ENCODE assay signal across 13 cellular contexts in the genomic region with DNA sequence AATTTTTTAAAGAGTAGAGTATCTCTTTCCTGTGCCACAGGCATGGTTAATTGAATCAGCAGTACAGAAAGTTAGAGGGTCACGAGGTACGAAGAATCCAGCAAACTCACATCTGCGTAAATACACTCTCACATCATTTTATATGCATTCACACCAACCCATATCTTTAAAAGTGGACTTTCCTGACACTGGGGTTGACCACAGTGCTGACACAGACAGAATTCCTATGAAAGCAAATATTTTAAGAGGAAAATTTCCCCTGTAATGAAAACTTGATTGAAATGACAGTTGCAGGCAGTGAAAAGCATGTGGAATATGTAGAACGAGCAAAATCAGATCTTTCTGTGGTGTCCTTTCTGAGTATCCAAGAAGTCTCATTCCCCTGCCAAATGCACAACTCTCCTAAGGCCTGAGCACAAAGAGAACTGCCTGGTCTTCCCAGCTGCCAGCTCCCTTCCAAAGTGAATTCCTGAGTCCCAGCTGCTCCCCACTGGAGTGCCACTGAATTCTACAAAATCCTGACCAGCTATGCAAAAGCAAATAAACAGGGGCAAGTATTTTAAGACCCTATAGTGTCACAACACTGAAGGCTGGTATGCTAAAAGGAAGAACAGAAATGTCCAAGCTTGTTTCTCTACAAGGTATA. TPM values are rescaled to one million over a fixed set of nuclear protein-coding genes. Genes with fewer than 3 reads are reported as not detected.
DNase-seq lines count a peak whose midpoint lies in the region; ATAC-seq, FAIRE-seq and TF ChIP-seq lines count a peak whose summit lies in the region.
"Had no signal": no experiment of that assay in that cellular context is flagged by ENCODE, and none has a peak within 500 bp of the region (broad histone marks: within the 10 kb centered on the region; RNA-seq: fewer than 3 reads in every experiment).

No MANE protein-coding gene starts in this region.

- H3K9ac ChIP-seq in HepG2 (ENCODE audit: insufficient read depth, low read depth, low read length): no peak overlapping the region

- DNase-seq in EH (ENCODE audit: low read depth) (peak; percentile 75), SJCRH30 (peak; percentile 90 to 94), esophagus squamous epithelium (lab: John Stamatoyannopoulos, UW) (no peak), pancreas (no peak), NCI-H82 treated with DMSO at 0.1 percent for 48 hours (lab: John Stamatoyannopoulos, UW; ENCODE audit: unreplicated experiment) (no peak), HepG2 (ENCODE audit: low spot score) (no peak), foreskin melanocyte (no peak)
- DNase-seq: activated T-cell treated with anti-CD3 and anti-CD28 coated beads for 4 hours; DND-41; sigmoid colon; stimulated activated naive CD4-positive, alpha-beta T cell had no signal

- FAIRE-seq in pancreas (lab: Jason Lieb, UNC) (peak; percentile 86), HepG2 (lab: Jason Lieb, UNC) (no peak)

- no TSS peak for BruUV-seq in HepG2 (replicated peaks; lab: Mats Ljungman, UMichigan)

- no peak for TF ChIP-seq CTCF in esophagus squamous epithelium (IDR thresholded peaks at IDR 0.05)
- no peak for TF ChIP-seq CTCF in pancreas (IDR thresholded peaks at IDR 0.05)
- no peak for TF ChIP-seq CTCF in HepG2 (CRISPR knock-in tag; IDR thresholded peaks at IDR 0.05)

- no peak for ATAC-seq in pancreas
- ATAC-seq in HG03175 (IDR thresholded peaks at IDR 0.05; ENCODE audit: unreplicated experiment): no peak
- no peak for ATAC-seq in HepG2

- intact Hi-C loops in esophagus squamous epithelium (cut with DNase I) (loop anchor here (10.0 kb wide), 1 partner anchor 390 kb away; no protein-coding TSS in a partner anchor), pancreas (cut with DNase I) (no loop called here), HepG2 (cut with micrococcal nuclease; ENCODE audit: unreplicated experiment) (no loop called here)

- H3K27ac ChIP-seq in SJCRH30: peak overlapping the region; percentile 75
- peak overlapping the region; percentile 9 to 46 (median 40) for H3K27ac ChIP-seq in esophagus squamous epithelium
- no peak overlapping the region for H3K27ac ChIP-seq in pancreas
- H3K27ac ChIP-seq in HepG2 (ENCODE audit: extremely low read length, insufficient read depth, low read length): no peak overlapping the region

- no peak for TF ChIP-seq POLR2A in esophagus squamous epithelium (IDR thresholded peaks at IDR 0.05)
- TF ChIP-seq POLR2A in HepG2 (IDR thresholded peaks at IDR 0.05; ENCODE audit: insufficient read depth in 1 of 2, low read depth in 2 of 2, low read length in 2 of 2): no peak

- CTCF ChIA-PET in HepG2 (lab: Yijun Ruan, JAX; ENCODE audit: low intra/inter-chr PET ratio, low total read pairs): no interaction called here

- H4K20me1 ChIP-seq in HepG2 (ENCODE audit: insufficient read depth, low read length): no peaks in the 10 kb centered on the region

- no peak overlapping the region for H2AFZ ChIP-seq in HepG2 (ENCODE audit: low read length)

- H3K4me1 ChIP-seq in SJCRH30: peaks cover 34% of the 10 kb centered on the region
- H3K4me1 ChIP-seq in esophagus squamous epithelium: peaks cover 0 to 22% (median 0%) of the 10 kb centered on the region in 3 donors
- H3K4me1 ChIP-seq in pancreas: peaks cover 0 to 9% (median under 1%) of the 10 kb centered on the region in 3 donors
- peaks cover 18% of the 10 kb centered on the region for H3K4me1 ChIP-seq in HepG2 (ENCODE audit: insufficient read depth, low read length)

- peak overlapping the region; percentile 8 for H3K4me3 ChIP-seq in SJCRH30
- H3K4me3 ChIP-seq in esophagus squamous epithelium: no peak overlapping the region
- H3K4me3 ChIP-seq in pancreas: no peak overlapping the region
- H3K4me3 ChIP-seq in HepG2 (replicated peaks in 1 of 3; ENCODE audit: insufficient read depth in 1 of 3, low read depth in 2 of 3, low read length in 3 of 3): no peak overlapping the region
- H3K4me3 ChIP-seq: sigmoid colon had no signal

- TF ChIP-seq RAD21 in HepG2 (CRISPR knock-in tag; IDR thresholded peaks at IDR 0.05): no peak

- H3K4me2 ChIP-seq in HepG2 (ENCODE audit: low read depth, low read length): no peak overlapping the region

- in situ Hi-C loops in HepG2 (cut with HindIII; ENCODE audit: extremely low pct_ligation_motif_present, low pct_unique_long_range_greater_than_20kb): no loop called here

- H3K79me2 ChIP-seq in HepG2 (ENCODE audit: insufficient read depth, low read length): no peaks in the 10 kb centered on the region

- 75 to 90% methylated on average over 4 of the region's 4 CpGs for WGBS in esophagus squamous epithelium, 2 donors
- 55 to 68% methylated on average over 4 of the region's 4 CpGs for WGBS in pancreas, 2 donors
- 60% methylated on average over 4 of the region's 4 CpGs for WGBS in HepG2 (ENCODE audit: low lambda C conversion rate)

- H3K36me3 ChIP-seq in SJCRH30: no peaks in the 10 kb centered on the region
- no peaks in the 10 kb centered on the region for H3K36me3 ChIP-seq in esophagus squamous epithelium
- no peaks in the 10 kb centered on the region for H3K36me3 ChIP-seq in pancreas
- no peaks in the 10 kb centered on the region for H3K36me3 ChIP-seq in HepG2 (replicated peaks in 1 of 2; ENCODE audit: control insufficient read depth in 1 of 2, insufficient read depth in 2 of 2, low read length in 2 of 2)
- H3K36me3 ChIP-seq: sigmoid colon had no signal

- H3K9me3 ChIP-seq in SJCRH30 (replicated peaks) (no peaks in the 10 kb centered on the region), esophagus squamous epithelium (no peaks in the 10 kb centered on the region), pancreas (no peaks in the 10 kb centered on the region), HepG2 (ENCODE audit: low read length) (no peaks in the 10 kb centered on the region)
- H3K9me3 ChIP-seq: sigmoid colon had no signal

- no peak for TF ChIP-seq EP300 in HepG2 (IDR thresholded peaks at IDR 0.05; ENCODE audit: low read depth in 2 of 2, low read length in 2 of 2)
- no peak for TF ChIP-seq EP300 in HepG2 (CRISPR knock-in tag; IDR thresholded peaks at IDR 0.05; ENCODE audit: borderline replicate concordance)

- H3K27me3 ChIP-seq in SJCRH30 (no peaks in the 10 kb centered on the region), esophagus squamous epithelium (no peaks in the 10 kb centered on the region), pancreas (no peaks in the 10 kb centered on the region), HepG2 (ENCODE audit: control insufficient read depth in 1 of 2, insufficient read depth in 2 of 2, low read length in 2 of 2) (no peaks in the 10 kb centered on the region)
- H3K27me3 ChIP-seq: sigmoid colon had no signal

- POLR2A ChIA-PET in HepG2 (lab: Yijun Ruan, JAX): no interaction called here

TF ChIP-seq in HepG2, 621 proteins besides CTCF, POLR2A, EP300 and RAD21 (continues in another document):
- TF ChIP-seq NCOA1 (CRISPR knock-in tag; IDR thresholded peaks at IDR 0.05): no peak
- no peak for TF ChIP-seq CBX5 (CRISPR knock-in tag; IDR thresholded peaks at IDR 0.05; ENCODE audit: borderline replicate concordance)
- TF ChIP-seq NFYB (CRISPR knock-in tag; IDR thresholded peaks at IDR 0.05): no peak
- no peak for TF ChIP-seq MBD4 (IDR thresholded peaks at IDR 0.05; ENCODE audit: borderline replicate concordance, low read length)
- no peak for TF ChIP-seq HOXD1 (CRISPR knock-in tag; IDR thresholded peaks at IDR 0.05)
- TF ChIP-seq ZNF782 (CRISPR knock-in tag; IDR thresholded peaks at IDR 0.05; ENCODE audit: borderline replicate concordance): no peak
- no peak for TF ChIP-seq CENPX (CRISPR knock-in tag; IDR thresholded peaks at IDR 0.05)
- no peak for TF ChIP-seq PLSCR1 (CRISPR knock-in tag; IDR thresholded peaks at IDR 0.05; ENCODE audit: borderline replicate concordance)
- TF ChIP-seq KLF9 (CRISPR knock-in tag; IDR thresholded peaks at IDR 0.05; ENCODE audit: low read depth): no peak
- TF ChIP-seq SOX5 (CRISPR knock-in tag; IDR thresholded peaks at IDR 0.05; ENCODE audit: borderline replicate concordance): no peak

RNA-seq across cellular contexts. Expression of gene FAM9C, which starts 50.5 kb away (rescaled TPM):
- total RNA-seq in SJCRH30 (2014; rRNA removed; shearing (Covaris generic)): 0.16 and 0.20 TPM in 2 replicates
- total RNA-seq in esophagus squamous epithelium: not detected
- total RNA-seq in pancreas: not detected
- polyA plus RNA-seq in pancreas: not detected
- not detected in 2 replicates for total RNA-seq in HepG2 (2016; rRNA removed; fragmentation: Illumina TruSeq; extraction: Trizol)
- total RNA-seq in HepG2 (2016; cell fraction: cytosol; rRNA removed; fragmentation: Illumina TruSeq; extraction: Trizol; ENCODE audit: low read depth): not detected in 2 replicates
- not detected in 2 replicates for total RNA-seq in HepG2 (2016; cell fraction: insoluble cytoplasmic fraction; rRNA removed; fragmentation: Illumina TruSeq; extraction: Trizol)
- not detected in 2 replicates for total RNA-seq in HepG2 (2016; cell fraction: membrane; rRNA removed; fragmentation: Illumina TruSeq; extraction: Trizol)
- not detected in 2 replicates for total RNA-seq in HepG2 (2016; cell fraction: nucleus; rRNA removed; fragmentation: Illumina TruSeq; extraction: Trizol)
- polyA plus RNA-seq in HepG2 (2011; rRNA removed): not detected in 2 replicates
- polyA plus RNA-seq in HepG2 (2011; cell fraction: cytosol; rRNA removed): not detected in 2 replicates
- polyA plus RNA-seq in HepG2 (2011; cell fraction: nucleus; rRNA removed): not detected in 2 replicates
- polyA plus RNA-seq in HepG2 (2012): not detected in 2 replicates
- not detected in 2 replicates for polyA plus RNA-seq in HepG2 (2016; cell fraction: cytosol; fragmentation: Illumina TruSeq; extraction: Trizol; ENCODE audit: low read depth)
- polyA plus RNA-seq in HepG2 (2016; cell fraction: insoluble cytoplasmic fraction; fragmentation: Illumina TruSeq; extraction: Trizol; ENCODE audit: low read depth): not detected in 2 replicates
- polyA plus RNA-seq in HepG2 (2016; cell fraction: membrane; fragmentation: Illumina TruSeq; extraction: Trizol; ENCODE audit: low read depth): not detected in 2 replicates
- not detected in 2 replicates for polyA plus RNA-seq in HepG2 (2016; cell fraction: nucleus; fragmentation: Illumina TruSeq; extraction: Trizol; ENCODE audit: insufficient read depth, low read depth)
- not detected in 2 replicates for polyA minus RNA-seq in HepG2 (2011; rRNA and poly(A)+ RNA removed; ENCODE audit: low replicate concordance)
- polyA minus RNA-seq in HepG2 (2011; cell fraction: cytosol; rRNA and poly(A)+ RNA removed): not detected in 2 replicates
- not detected in 2 replicates for polyA minus RNA-seq in HepG2 (2011; cell fraction: nucleus; rRNA and poly(A)+ RNA removed)
- total RNA-seq: kidney epithelial cell, sigmoid colon had no signal

Comparison
In these comparisons a context has a peak if more than half of its experiments do, and no peak if none do; other contexts are left out.
1. DNase-seq: peak in EH (single experiment) and SJCRH30 (2 of 2); none in esophagus squamous epithelium (single experiment), pancreas (0 of 6), NCI-H82 treated with DMSO at 0.1 percent for 48 hours (single experiment), HepG2 (single experiment) and foreskin melanocyte (single experiment).
2. H3K27ac ChIP-seq: peak in SJCRH30 (single experiment) and esophagus squamous epithelium (4 of 4); none in pancreas (0 of 4) and HepG2 (single experiment).